Comparison of ENCODE assay signal across 15 cellular contexts in the genomic region with DNA sequence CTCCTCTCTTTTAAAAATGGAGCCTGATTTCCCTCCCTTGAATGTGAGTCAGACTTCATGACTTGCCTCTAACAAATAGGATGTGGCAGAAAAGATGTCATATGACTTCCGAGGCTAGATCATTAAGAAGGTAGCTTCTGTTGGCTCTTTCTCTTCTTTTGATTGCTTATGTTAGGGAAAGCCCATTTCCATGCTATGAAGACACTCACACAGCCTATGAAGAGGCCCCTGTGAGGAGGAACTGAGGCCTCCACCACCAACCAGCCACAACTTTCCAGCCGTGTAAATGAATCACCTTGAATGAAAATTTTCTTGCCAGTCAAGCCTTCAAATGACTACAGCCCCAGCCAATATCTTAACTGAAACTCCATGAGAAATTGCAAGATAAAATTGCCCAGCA.
DNase-seq lines count a peak whose midpoint lies in the region; ATAC-seq, FAIRE-seq and TF ChIP-seq lines count a peak whose summit lies in the region.
"Had no signal": no experiment of that assay in that cellular context is flagged by ENCODE, and none has a peak within 500 bp of the region (broad histone marks: within the 10 kb centered on the region; RNA-seq: fewer than 3 reads in every experiment).

No MANE protein-coding gene starts in this region.

- H3K36me3 ChIP-seq in keratinocyte (ENCODE audit: control insufficient read depth in 2 of 2, extremely low read depth in 1 of 2, insufficient read depth in 2 of 2, low read length in 2 of 2) = no peaks in the 10 kb centered on the region

- no peaks in the 10 kb centered on the region for H3K36me3 Mint-ChIP-seq in activated CD4-positive, alpha-beta T cell treated with anti-CD3 and anti-CD28 coated beads for 36 hours (ENCODE audit: low read depth)
- H3K36me3 Mint-ChIP-seq in stimulated activated memory B cell treated with anti-CD40 and anti-IgM and Interleukin-4, amounts not matched to agents 10 μg/mL and 1 μg/mL and 100 μg/mL, for 72 hours = no peaks in the 10 kb centered on the region
- no peaks in the 10 kb centered on the region for H3K36me3 Mint-ChIP-seq in activated CD8-positive, alpha-beta T cell treated with anti-CD3 and anti-CD28 coated beads for 36 hours (ENCODE audit: low read depth)
- H3K36me3 Mint-ChIP-seq in Calu3 (ENCODE audit: insufficient read depth, unreplicated experiment) = no peaks in the 10 kb centered on the region
- H3K36me3 Mint-ChIP-seq: CD14-positive monocyte; CD8-positive, alpha-beta T cell had no signal

- peak; percentile 9 for DNase-seq in activated CD4-positive, alpha-beta T cell treated with anti-CD3 and anti-CD28 coated beads for 36 hours
- DNase-seq in activated CD4-positive, alpha-beta T cell treated with anti-CD3 and anti-CD28 coated beads for 1 hour = no peak
- DNase-seq in SK-MEL-5 (ENCODE audit: low read depth, low spot score) (peak; percentile 16), keratinocyte (ENCODE audit: low read depth, low spot score) (no peak), Calu3 (no peak)
- DNase-seq in activated CD8-positive, alpha-beta T cell treated with anti-CD3 and anti-CD28 coated beads for 36 hours = no peak
- DNase-seq: CD8-positive, alpha-beta T cell; COR-L47; GOT3; H9 had no signal

- in situ Hi-C loops in SK-MEL-5 (cut with HindIII; ENCODE audit: low pct_unique_long_range_greater_than_20kb, low sequenced_read_pairs) = no loop called here

- ATAC-seq in activated CD4-positive, alpha-beta T cell treated with anti-CD3 and anti-CD28 coated beads for 36 hours = peak; percentile 16
- ATAC-seq in stimulated activated memory B cell treated with anti-CD40 and anti-IgM and Interleukin-4, amounts not matched to agents 10 μg/mL and 1 μg/mL and 100 μg/mL, for 72 hours = peak; percentile 65
- no peak for ATAC-seq in activated CD8-positive, alpha-beta T cell treated with anti-CD3 and anti-CD28 coated beads for 36 hours
- no peak for ATAC-seq in GM19328 (IDR thresholded peaks at IDR 0.05; ENCODE audit: unreplicated experiment)
- ATAC-seq: CD8-positive, alpha-beta T cell had no signal

- no peak overlapping the region for H3K9ac ChIP-seq in keratinocyte (ENCODE audit: control insufficient read depth, extremely low read depth, insufficient read depth, low read length)

- no peaks in the 10 kb centered on the region for H3K27me3 ChIP-seq in keratinocyte (ENCODE audit: control insufficient read depth, extremely low read depth, insufficient read depth, low read length)

- CTCF ChIA-PET in activated CD4-positive, alpha-beta T cell treated with anti-CD3 and anti-CD28 coated beads for 36 hours (lab: Charles Lee) = no interaction called here
- CTCF ChIA-PET in activated CD8-positive, alpha-beta T cell treated with anti-CD3 and anti-CD28 coated beads for 36 hours (lab: Charles Lee) = no interaction called here
- CTCF ChIA-PET in Calu3 (lab: Charles Lee) = interaction anchor here (0.5 kb wide), 1 partner anchor 1880 kb away, joined by 3 read pairs; no protein-coding TSS in a partner anchor

- H3K4me3 ChIP-seq in keratinocyte (ENCODE audit: control insufficient read depth in 2 of 3, extremely low read depth in 1 of 3, insufficient read depth in 2 of 3, low read depth in 1 of 3, low read length in 3 of 3) = no peak overlapping the region

- H3K79me2 ChIP-seq in keratinocyte (ENCODE audit: control insufficient read depth, insufficient read depth, low read length) = no peaks in the 10 kb centered on the region

- no peak overlapping the region for H3K27ac ChIP-seq in keratinocyte (ENCODE audit: control insufficient read depth, insufficient read depth, low read length)
- H3K27ac ChIP-seq: 22Rv1 had no signal

- no peak overlapping the region for H3K4me3 Mint-ChIP-seq in activated CD4-positive, alpha-beta T cell treated with anti-CD3 and anti-CD28 coated beads for 36 hours
- H3K4me3 Mint-ChIP-seq in stimulated activated memory B cell treated with anti-CD40 and anti-IgM and Interleukin-4, amounts not matched to agents 10 μg/mL and 1 μg/mL and 100 μg/mL, for 72 hours = no peak overlapping the region
- H3K4me3 Mint-ChIP-seq in activated CD8-positive, alpha-beta T cell treated with anti-CD3 and anti-CD28 coated beads for 36 hours = no peak overlapping the region
- H3K4me3 Mint-ChIP-seq in Calu3 (ENCODE audit: low read depth, unreplicated experiment) = no peak overlapping the region
- H3K4me3 Mint-ChIP-seq: CD14-positive monocyte; CD8-positive, alpha-beta T cell; H9 had no signal

- H3K4me1 Mint-ChIP-seq in activated CD4-positive, alpha-beta T cell treated with anti-CD3 and anti-CD28 coated beads for 36 hours = no peaks in the 10 kb centered on the region
- H3K4me1 Mint-ChIP-seq in stimulated activated memory B cell treated with anti-CD40 and anti-IgM and Interleukin-4, amounts not matched to agents 10 μg/mL and 1 μg/mL and 100 μg/mL, for 72 hours = peaks cover 10% of the 10 kb centered on the region
- no peaks in the 10 kb centered on the region for H3K4me1 Mint-ChIP-seq in activated CD8-positive, alpha-beta T cell treated with anti-CD3 and anti-CD28 coated beads for 36 hours (ENCODE audit: low read depth)
- H3K4me1 Mint-ChIP-seq in Calu3 (ENCODE audit: low read depth, unreplicated experiment) = peaks cover 30% of the 10 kb centered on the region
- H3K4me1 Mint-ChIP-seq: CD14-positive monocyte had no signal

- no peak overlapping the region for H3K4me2 ChIP-seq in keratinocyte (ENCODE audit: control insufficient read depth, extremely low read depth, insufficient read depth, low read depth, low read length)

- no peak for TF ChIP-seq CTCF in keratinocyte (optimal IDR thresholded peaks at IDR 0.05 in 1 of 3, IDR thresholded peaks at IDR 0.05 in 1 of 3, conservative IDR thresholded peaks at IDR 0.05 in 1 of 3; ENCODE audit: extremely low read depth in 1 of 3, insufficient read depth in 2 of 3, low read length in 3 of 3)
- TF ChIP-seq CTCF in activated CD8-positive, alpha-beta T cell treated with anti-CD3 and anti-CD28 coated beads for 36 hours (IDR thresholded peaks at IDR 0.05) = no peak
- no peak for TF ChIP-seq CTCF in Calu3 (IDR thresholded peaks at IDR 0.05; ENCODE audit: unreplicated experiment)

- H4K20me1 ChIP-seq in keratinocyte (ENCODE audit: control insufficient read depth, extremely low read depth, insufficient read depth, low read length) = no peaks in the 10 kb centered on the region

- H3K9me3 Mint-ChIP-seq in activated CD4-positive, alpha-beta T cell treated with anti-CD3 and anti-CD28 coated beads for 36 hours (ENCODE audit: low read depth) = peaks cover 4% of the 10 kb centered on the region
- H3K9me3 Mint-ChIP-seq in stimulated activated memory B cell treated with anti-CD40 and anti-IgM and Interleukin-4, amounts not matched to agents 10 μg/mL and 1 μg/mL and 100 μg/mL, for 72 hours = no peaks in the 10 kb centered on the region
- H3K9me3 Mint-ChIP-seq in activated CD8-positive, alpha-beta T cell treated with anti-CD3 and anti-CD28 coated beads for 36 hours = no peaks in the 10 kb centered on the region
- H3K9me3 Mint-ChIP-seq in Calu3 (ENCODE audit: low read depth, unreplicated experiment) = peaks cover 3% of the 10 kb centered on the region
- H3K9me3 Mint-ChIP-seq: CD8-positive, alpha-beta T cell; H9 had no signal

- no TSS peak for BruUV-seq in Calu3 (replicated peaks; lab: Mats Ljungman, UMichigan)

- POLR2A ChIA-PET in activated CD4-positive, alpha-beta T cell treated with anti-CD3 and anti-CD28 coated beads for 36 hours (lab: Charles Lee) = no interaction called here
- POLR2A ChIA-PET in activated CD8-positive, alpha-beta T cell treated with anti-CD3 and anti-CD28 coated beads for 36 hours (lab: Charles Lee) = no interaction called here

- FAIRE-seq in keratinocyte (lab: Jason Lieb, UNC) = no peak
- FAIRE-seq: GM12891 had no signal

- no peak overlapping the region for H3K27ac Mint-ChIP-seq in activated CD4-positive, alpha-beta T cell treated with anti-CD3 and anti-CD28 coated beads for 36 hours
- H3K27ac Mint-ChIP-seq in stimulated activated memory B cell treated with anti-CD40 and anti-IgM and Interleukin-4, amounts not matched to agents 10 μg/mL and 1 μg/mL and 100 μg/mL, for 72 hours = no peak overlapping the region
- H3K27ac Mint-ChIP-seq in activated CD8-positive, alpha-beta T cell treated with anti-CD3 and anti-CD28 coated beads for 36 hours = no peak overlapping the region
- H3K27ac Mint-ChIP-seq in Calu3 (ENCODE audit: unreplicated experiment) = no peak overlapping the region
- H3K27ac Mint-ChIP-seq: CD14-positive monocyte; CD8-positive, alpha-beta T cell; H9 had no signal

- no peaks in the 10 kb centered on the region for H3K27me3 Mint-ChIP-seq in activated CD4-positive, alpha-beta T cell treated with anti-CD3 and anti-CD28 coated beads for 36 hours
- no peaks in the 10 kb centered on the region for H3K27me3 Mint-ChIP-seq in stimulated activated memory B cell treated with anti-CD40 and anti-IgM and Interleukin-4, amounts not matched to agents 10 μg/mL and 1 μg/mL and 100 μg/mL, for 72 hours
- H3K27me3 Mint-ChIP-seq in activated CD8-positive, alpha-beta T cell treated with anti-CD3 and anti-CD28 coated beads for 36 hours = no peaks in the 10 kb centered on the region
- H3K27me3 Mint-ChIP-seq in Calu3 (ENCODE audit: unreplicated experiment) = no peaks in the 10 kb centered on the region

- H3K4me1 ChIP-seq in keratinocyte (ENCODE audit: control insufficient read depth, extremely low read depth, insufficient read depth, low read length) = peaks cover 19% of the 10 kb centered on the region

- intact Hi-C loops in activated CD4-positive, alpha-beta T cell treated with anti-CD3 and anti-CD28 coated beads for 36 hours (cut with DNase I, micrococcal nuclease) = no loop called here
- intact Hi-C loops in activated CD8-positive, alpha-beta T cell treated with anti-CD3 and anti-CD28 coated beads for 36 hours (cut with micrococcal nuclease) = no loop called here
- intact Hi-C loops in Calu3 (cut with micrococcal nuclease; ENCODE audit: unreplicated experiment) = no loop called here

- dilution Hi-C loops in keratinocyte (cut with MboI; ENCODE audit: extremely low pct_ligation_motif_present, low sequenced_read_pairs) = no loop called here

- peak overlapping the region; percentile 8 for H2AFZ ChIP-seq in keratinocyte (ENCODE audit: control insufficient read depth, low read length)

- H3K9me3 ChIP-seq in keratinocyte (ENCODE audit: control insufficient read depth, low read depth, low read length) = no peaks in the 10 kb centered on the region

- no peaks in the 10 kb centered on the region for H3K9me1 ChIP-seq in keratinocyte (ENCODE audit: control insufficient read depth, extremely low read depth, insufficient read depth, low read length)

Comparison
In these comparisons a context has a peak if more than half of its experiments do, and no peak if none do; other contexts are left out.
1. DNase-seq: peak in activated CD4-positive, alpha-beta T cell treated with anti-CD3 and anti-CD28 coated beads for 36 hours (single experiment) and SK-MEL-5 (single experiment); none in activated CD4-positive, alpha-beta T cell treated with anti-CD3 and anti-CD28 coated beads for 1 hour (single experiment), keratinocyte (single experiment), activated CD8-positive, alpha-beta T cell treated with anti-CD3 and anti-CD28 coated beads for 36 hours (single experiment) and Calu3 (single experiment).
2. ATAC-seq: peak in activated CD4-positive, alpha-beta T cell treated with anti-CD3 and anti-CD28 coated beads for 36 hours (single experiment) and stimulated activated memory B cell treated with anti-CD40 and anti-IgM and Interleukin-4, amounts not matched to agents 10 μg/mL and 1 μg/mL and 100 μg/mL, for 72 hours (single experiment); none in activated CD8-positive, alpha-beta T cell treated with anti-CD3 and anti-CD28 coated beads for 36 hours (single experiment) and GM19328 (single experiment).